In genomic region chr1:16122361-16122881, GRCh38 we compare ENCODE assay signal across 1 cellular context.
TF ChIP-seq lines count a peak whose summit lies in the region.

No MANE protein-coding gene starts in this region.

TF ChIP-seq in GM23338, 12 proteins besides CTCF, POLR2A, EP300 and RAD21 (continued from another document):
- TF ChIP-seq ZNF462 (CRISPR knock-in tag; IDR thresholded peaks at IDR 0.05) (no peak), NANOG (IDR thresholded peaks at IDR 0.05; ENCODE audit: borderline replicate concordance) (no peak)
TF ChIP-seq in GM23338: peak in this region for 0.
